In the genomic region with DNA sequence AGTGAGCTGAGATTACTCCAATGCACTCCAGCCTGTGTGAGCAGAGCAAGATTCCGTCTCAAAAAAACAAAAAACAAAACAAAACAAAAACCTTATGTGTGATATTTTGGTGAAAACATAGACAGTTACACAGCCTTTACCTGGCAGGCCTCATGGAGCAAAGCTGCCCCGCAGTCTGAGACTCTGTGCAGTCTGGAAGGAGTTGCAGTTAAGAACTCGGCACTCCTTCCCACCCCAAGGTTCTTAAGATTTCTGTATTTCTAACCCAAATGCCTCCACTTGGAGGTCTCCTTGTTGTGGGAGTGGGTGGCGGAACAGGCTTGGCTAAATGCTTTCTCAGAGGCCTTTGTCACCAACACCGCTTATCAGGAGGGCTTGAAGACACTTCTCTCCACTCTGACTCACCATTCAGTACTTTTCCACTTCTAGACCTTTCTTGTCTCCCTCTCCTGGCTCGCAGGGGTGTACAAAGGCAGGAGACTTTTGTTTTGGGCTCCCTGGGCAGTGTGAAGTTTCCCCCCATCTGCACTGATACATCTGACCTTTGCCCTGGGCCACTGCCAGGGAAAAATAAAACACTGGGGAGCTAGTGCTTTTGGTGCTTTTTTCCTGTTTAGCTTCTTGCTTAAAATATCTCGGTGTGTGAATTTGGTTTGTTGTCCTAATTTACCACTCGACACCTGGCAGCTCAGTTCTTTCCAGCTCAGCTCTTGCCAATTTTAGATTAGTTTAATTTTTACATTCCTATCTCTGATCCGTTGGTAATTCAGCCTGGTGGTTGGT, we compare ENCODE assay signal across 10 cellular contexts. TPM values are rescaled to one million over a fixed set of nuclear protein-coding genes. Genes with fewer than 3 reads are reported as not detected.
DNase-seq lines count a peak whose midpoint lies in the region; ATAC-seq and TF ChIP-seq lines count a peak whose summit lies in the region.
"Had no signal": no experiment of that assay in that cellular context is flagged by ENCODE, and none has a peak within 500 bp of the region (broad histone marks: within the 10 kb centered on the region; RNA-seq: fewer than 3 reads in every experiment).

No MANE protein-coding gene starts in this region.

- H3K27me3 ChIP-seq in HUES6 (ENCODE audit: control insufficient read depth, insufficient read depth, low read length) (no peaks in the 10 kb centered on the region), smooth muscle cell (ENCODE audit: low read depth) (no peaks in the 10 kb centered on the region)

- no peaks in the 10 kb centered on the region for H3F3A ChIP-seq in smooth muscle cell (ENCODE audit: low read depth)

- no peaks in the 10 kb centered on the region for H3K27me3 Mint-ChIP-seq in osteocyte (ENCODE audit: unreplicated experiment)
- H3K27me3 Mint-ChIP-seq: stimulated activated naive CD8-positive, alpha-beta T cell treated with anti-CD3 and anti-CD28 coated beads, Interleukin-15, Interleukin-2, amounts not matched to agents 100 ng/mL and 50 ng/mL, for 24 hours had no signal

- peak overlapping the region; percentile 35 for H3K4me2 ChIP-seq in smooth muscle cell

- H3K27ac Mint-ChIP-seq in osteocyte (ENCODE audit: unreplicated experiment) = no peak overlapping the region
- H3K27ac Mint-ChIP-seq: stimulated activated naive CD8-positive, alpha-beta T cell treated with anti-CD3 and anti-CD28 coated beads, Interleukin-15, Interleukin-2, amounts not matched to agents 100 ng/mL and 50 ng/mL, for 24 hours; T-helper 2 cell treated with Interferon-gamma antibody and Interleukin-4, amounts not matched to agents 5 μg/mL and 100 μg/mL, for 36 hours had no signal

- peak overlapping the region; percentile 25; the same call in 1 of the 2 replicates for H3K27ac ChIP-seq in HUES6 (ENCODE audit: low read depth, low read length)
- H3K27ac ChIP-seq in angular gyrus (ENCODE audit: low read depth, low read length) = peak overlapping the region; percentile 66
- peak overlapping the region; percentile 24 for H3K27ac ChIP-seq in smooth muscle cell (ENCODE audit: low read depth)

- H3K4me3 Mint-ChIP-seq in osteocyte (ENCODE audit: unreplicated experiment) = no peak overlapping the region
- H3K4me3 Mint-ChIP-seq: brain; stimulated activated naive CD8-positive, alpha-beta T cell treated with anti-CD3 and anti-CD28 coated beads, Interleukin-15, Interleukin-2, amounts not matched to agents 100 ng/mL and 50 ng/mL, for 24 hours; T-helper 2 cell treated with Interferon-gamma antibody and Interleukin-4, amounts not matched to agents 5 μg/mL and 100 μg/mL, for 36 hours had no signal

- H3K4me1 Mint-ChIP-seq in osteocyte (ENCODE audit: unreplicated experiment) = peaks cover 19% of the 10 kb centered on the region
- H3K4me1 Mint-ChIP-seq: brain had no signal

- H3K9me3 ChIP-seq in HUES6 (ENCODE audit: control insufficient read depth, insufficient read depth, low read depth, low read length) (no peaks in the 10 kb centered on the region), smooth muscle cell (replicated peaks; ENCODE audit: low read depth) (no peaks in the 10 kb centered on the region)

- no peaks in the 10 kb centered on the region for H4K20me1 ChIP-seq in smooth muscle cell (ENCODE audit: low read depth)

- H2AFZ ChIP-seq in smooth muscle cell (ENCODE audit: low read depth) = peak overlapping the region; percentile 29

- 52% methylated on average over 9 of the region's 9 CpGs for WGBS in smooth muscle cell (ENCODE audit: low lambda C conversion rate)

- H3K4me3 ChIP-seq in HUES6 (ENCODE audit: low read depth, low read length) (no peak overlapping the region), smooth muscle cell (no peak overlapping the region)

- no peaks in the 10 kb centered on the region for H3K36me3 Mint-ChIP-seq in osteocyte (ENCODE audit: unreplicated experiment)
- H3K36me3 Mint-ChIP-seq: brain had no signal

- TF ChIP-seq CTCF in smooth muscle cell (IDR thresholded peaks at IDR 0.05; ENCODE audit: borderline replicate concordance, insufficient read depth, poor library complexity, severe bottlenecking) (no peak), osteocyte (IDR thresholded peaks at IDR 0.05) (no peak)

- H3K9me3 Mint-ChIP-seq in osteocyte (ENCODE audit: unreplicated experiment) = no peaks in the 10 kb centered on the region
- H3K9me3 Mint-ChIP-seq: stimulated activated naive CD8-positive, alpha-beta T cell treated with anti-CD3 and anti-CD28 coated beads, Interleukin-15, Interleukin-2, amounts not matched to agents 100 ng/mL and 50 ng/mL, for 24 hours; T-helper 2 cell treated with Interferon-gamma antibody and Interleukin-4, amounts not matched to agents 5 μg/mL and 100 μg/mL, for 36 hours had no signal

- H3K4me1 ChIP-seq in HUES6 (ENCODE audit: control insufficient read depth, insufficient read depth, low read length) = peaks cover 20% of the 10 kb centered on the region
- H3K4me1 ChIP-seq in smooth muscle cell (ENCODE audit: low read depth) = peaks cover 27% of the 10 kb centered on the region

- H3K9ac ChIP-seq in HUES6 (ENCODE audit: low read length) (no peak overlapping the region), smooth muscle cell (ENCODE audit: low read depth) (no peak overlapping the region)

- peak; percentile 35 for DNase-seq in iPS-NIHi7 (ENCODE audit: extremely low spot score)
- DNase-seq in smooth muscle cell (lab: John Stamatoyannopoulos, UW; ENCODE audit: unreplicated experiment) = no peak
- DNase-seq in osteocyte (ENCODE audit: extremely low spot score, unreplicated experiment) = no peak
- no peak for DNase-seq in NCI-H2196 treated with DMSO at 0.1 percent for 48 hours (lab: John Stamatoyannopoulos, UW; ENCODE audit: unreplicated experiment)

- no peak for ATAC-seq in HG02840 (IDR thresholded peaks at IDR 0.05; ENCODE audit: low FRiP score, unreplicated experiment)

- no peaks in the 10 kb centered on the region for H3K79me2 ChIP-seq in smooth muscle cell (ENCODE audit: low read depth)

- H3K36me3 ChIP-seq in HUES6 (ENCODE audit: control insufficient read depth, insufficient read depth, low read length) = no peaks in the 10 kb centered on the region
- H3K36me3 ChIP-seq in smooth muscle cell (ENCODE audit: low read depth) = no peaks in the 10 kb centered on the region

RNA-seq across cellular contexts. Expression of a gene that starts 51.3 kb away (rescaled TPM):
- total RNA-seq in smooth muscle cell (9.1 and 10.7 TPM in 2 replicates), osteocyte (10.7 TPM in 2 replicates)
- 3.4 and 5.7 TPM in 2 replicates for polyA plus RNA-seq in smooth muscle cell
